ENCODE assay signal across 14 cellular contexts in the genomic region with DNA sequence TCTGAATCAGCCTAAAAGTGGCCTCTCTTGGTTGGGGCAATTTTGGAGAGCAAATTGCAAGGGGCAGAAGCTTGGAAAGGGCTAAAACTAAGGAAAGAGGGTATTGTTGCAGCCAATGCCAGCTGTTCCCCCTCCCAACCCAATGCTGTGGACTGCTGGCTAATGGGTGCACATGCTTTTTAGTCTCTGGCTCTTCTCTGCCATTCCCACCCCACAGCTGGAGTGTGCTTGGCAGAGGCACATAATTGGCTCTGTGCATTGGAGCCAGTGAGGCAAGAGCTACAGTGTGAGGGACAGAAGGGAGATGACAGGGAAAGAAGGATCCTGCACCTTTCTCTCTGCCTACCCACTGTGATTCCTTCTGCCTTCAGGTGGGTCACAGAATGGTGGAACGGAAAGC.
"Had no signal": no experiment of that assay in that cellular context is flagged by ENCODE, and none has a peak within 500 bp of the region (broad histone marks: within the 10 kb centered on the region; RNA-seq: fewer than 3 reads in every experiment).

No MANE protein-coding gene starts in this region.

- ATAC-seq: gastroesophageal sphincter, WTC11 had no signal

- DNase-seq: activated CD4-positive, alpha-beta memory T cell treated with anti-CD3 and anti-CD28 coated beads, Interleukin-2, amount 10 ng/mL, durations not matched to agents 7 days and 5 days; activated CD4-positive, alpha-beta T cell treated with anti-CD3 and anti-CD28 coated beads for 4 hours; activated effector memory CD4-positive, alpha-beta T cell treated with anti-CD3 and anti-CD28 coated beads, Interleukin-2, amount 50 U/mL, for 16 hours; activated T-cell treated with anti-CD3 and anti-CD28 coated beads, Interleukin-2, amount 50 U/mL, for 48 hours; brain microvascular endothelial cell; effector memory CD4-positive, alpha-beta T cell; kidney glomerular epithelial cell; stimulated activated CD4-positive, alpha-beta T cell treated with anti-CD3 and anti-CD28 coated beads, Interleukin-12 subunit alpha, Interleukin-12 subunit beta, amount 100 ng/mL, for 4 hours; stimulated activated CD4-positive, alpha-beta T cell treated with anti-CD3 and anti-CD28 coated beads, Interleukin-2, amount 100 ng/mL, for 24 hours; stomach; T-helper 2 cell; thyroid gland had no signal

- H3K36me3 ChIP-seq: brain microvascular endothelial cell, gastroesophageal sphincter, stomach, thyroid gland had no signal

- H3K27me3 ChIP-seq: thyroid gland had no signal

- H3K4me3 ChIP-seq: gastroesophageal sphincter, stomach, thyroid gland had no signal

- H3K27ac ChIP-seq: brain microvascular endothelial cell, gastroesophageal sphincter, thyroid gland had no signal

- H3K9me3 ChIP-seq: thyroid gland had no signal
